In the genomic region with DNA sequence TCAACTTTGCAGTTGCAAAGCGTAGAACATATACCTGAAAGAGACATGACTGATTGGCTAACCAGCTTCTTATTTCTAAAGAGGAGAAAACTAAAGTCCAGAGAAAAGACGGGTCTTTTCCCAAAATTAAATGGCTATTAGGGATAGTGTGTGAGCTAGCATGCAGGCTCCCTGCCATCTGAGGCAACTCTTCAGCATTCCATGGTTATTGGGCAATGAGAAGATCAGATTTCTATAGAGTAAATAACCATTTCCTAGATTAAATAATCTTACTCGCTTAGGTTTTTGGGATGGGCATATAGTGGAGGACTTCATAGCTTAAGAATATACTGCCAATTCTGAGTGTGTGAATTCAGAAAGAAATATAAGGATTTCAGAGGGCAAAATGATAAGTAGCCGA, we compare ENCODE assay signal across 20 cellular contexts.
DNase-seq lines count a peak whose midpoint lies in the region; ATAC-seq and TF ChIP-seq lines count a peak whose summit lies in the region.
"Had no signal": no experiment of that assay in that cellular context is flagged by ENCODE, and none has a peak within 500 bp of the region (broad histone marks: within the 10 kb centered on the region; RNA-seq: fewer than 3 reads in every experiment).

No MANE protein-coding gene starts in this region.

- H3K4me1 ChIP-seq in CD4-positive, alpha-beta memory T cell (ENCODE audit: insufficient read depth, low read length): peaks cover 37% of the 10 kb centered on the region
- H3K4me1 ChIP-seq in IMR-90 (ENCODE audit: control insufficient read depth, insufficient read depth, low read length): peaks cover 30% of the 10 kb centered on the region
- peaks cover 79% of the 10 kb centered on the region for H3K4me1 ChIP-seq in body of pancreas
- H3K4me1 ChIP-seq in mesendoderm (ENCODE audit: control insufficient read depth, low read depth, low read length): peaks cover 8% of the 10 kb centered on the region
- H3K4me1 ChIP-seq: BLaER1, parathyroid adenoma, uterus had no signal

- peaks cover 34 to 78% (median 52%) of the 10 kb centered on the region in 4 donors for H3K4me1 Mint-ChIP-seq in CD4-positive, alpha-beta memory T cell
- peaks cover 60% of the 10 kb centered on the region for H3K4me1 Mint-ChIP-seq in activated CD4-positive, alpha-beta memory T cell treated with anti-CD3 and anti-CD28 coated beads, Interleukin-2, amount 10 ng/mL, durations not matched to agents 7 days and 5 days

- CTCF ChIA-PET in CD4-positive, alpha-beta memory T cell (lab: Charles Lee; ENCODE audit: partially characterized antibody): interaction anchor here (1.1 kb wide), 1 partner anchor 11 kb away, joined by 4 read pairs; no protein-coding TSS in a partner anchor
- CTCF ChIA-PET in IMR-90 (lab: Yijun Ruan, JAX): no interaction called here
- CTCF ChIA-PET in activated CD4-positive, alpha-beta memory T cell treated with anti-CD3 and anti-CD28 coated beads, Interleukin-2, amount 10 ng/mL, durations not matched to agents 7 days and 5 days (lab: Charles Lee): interaction anchor here (1.0 to 2.9 kb wide), 3 partner anchors 11 to 152 kb away, joined by 3 to 10 read pairs (median 3); no protein-coding TSS in a partner anchor

- WGBS in IMR-90 (ENCODE audit: extremely low coverage in 2 of 2, insufficient read length in 1 of 2), 2 experiments: 100% methylated on average over 1 of the region's 4 CpGs; no CpG with 5 or more reads in 1 of the 2 experiments
- WGBS in body of pancreas, 2 donors: 75 to 76% methylated on average over 4 of the region's 4 CpGs
- WGBS in mesendoderm (ENCODE audit: extremely low coverage, insufficient coverage, low lambda C conversion rate): no CpG with 5 or more reads among the region's 4 CpGs

- H3K4me2 ChIP-seq in IMR-90 (ENCODE audit: low read depth, low read length): peak overlapping the region; percentile 48; the same call in 1 of the 2 replicates
- no peak overlapping the region for H3K4me2 ChIP-seq in mesendoderm (ENCODE audit: low read length)
- H3K4me2 ChIP-seq: BLaER1 had no signal

- peak overlapping the region; percentile 88 for H2AK5ac ChIP-seq in IMR-90 (ENCODE audit: low read depth, low read length)
- H2AK5ac ChIP-seq in mesendoderm (ENCODE audit: low read length): no peak overlapping the region

- H2BK120ac ChIP-seq in IMR-90 (ENCODE audit: low read depth, low read length) (peak overlapping the region; percentile 80), mesendoderm (ENCODE audit: low read depth, low read length) (no peak overlapping the region)

- H4K8ac ChIP-seq in IMR-90 (ENCODE audit: low read depth in 2 of 2, low read length in 2 of 2) (peak overlapping the region; percentile 33 to 80; a peak in 1 of 4 replicates), mesendoderm (ENCODE audit: low read depth, low read length) (no peak overlapping the region)

- H3K4me3 ChIP-seq in CD4-positive, alpha-beta memory T cell (ENCODE audit: low read length in 2 of 2): no peak overlapping the region
- H3K4me3 ChIP-seq in IMR-90 (ENCODE audit: insufficient read depth, low read depth, low read length) (no peak overlapping the region), body of pancreas (no peak overlapping the region), mesendoderm (ENCODE audit: low read length) (no peak overlapping the region)
- H3K4me3 ChIP-seq: BLaER1, dorsolateral prefrontal cortex, heart left ventricle, uterus had no signal

- H3K9ac ChIP-seq in IMR-90 (ENCODE audit: low read depth, low read length) (no peak overlapping the region), mesendoderm (ENCODE audit: low read length) (no peak overlapping the region)
- H3K9ac ChIP-seq: BLaER1, parathyroid adenoma had no signal

- H2BK15ac ChIP-seq in IMR-90 (ENCODE audit: low read depth, low read length) (peak overlapping the region; percentile 97; the same call in 1 of the 3 replicates), mesendoderm (replicated peaks; ENCODE audit: low read depth) (no peak overlapping the region)

- H3K79me1 ChIP-seq in IMR-90 (ENCODE audit: low read depth in 1 of 2, low read length in 2 of 2) (peaks cover 8 to 37% of the 10 kb centered on the region in 2 experiments; a peak in 2 of 4 replicates), mesendoderm (ENCODE audit: low read length) (no peaks in the 10 kb centered on the region)

- no peaks in the 10 kb centered on the region for H3K27me3 Mint-ChIP-seq in CD4-positive, alpha-beta memory T cell
- peaks cover 9% of the 10 kb centered on the region for H3K27me3 Mint-ChIP-seq in activated CD4-positive, alpha-beta memory T cell treated with anti-CD3 and anti-CD28 coated beads, Interleukin-2, amount 10 ng/mL, durations not matched to agents 7 days and 5 days
- H3K27me3 Mint-ChIP-seq: activated naive CD4-positive, alpha-beta T cell treated with anti-CD3 and anti-CD28 coated beads, Interleukin-2, amount 50 U/mL, for 24 hours had no signal

- H3K9me3 Mint-ChIP-seq in CD4-positive, alpha-beta memory T cell: no peaks in the 10 kb centered on the region
- H3K9me3 Mint-ChIP-seq in activated CD4-positive, alpha-beta memory T cell treated with anti-CD3 and anti-CD28 coated beads, Interleukin-2, amount 10 ng/mL, durations not matched to agents 7 days and 5 days: no peaks in the 10 kb centered on the region
- H3K9me3 Mint-ChIP-seq: activated naive CD4-positive, alpha-beta T cell treated with anti-CD3 and anti-CD28 coated beads, Interleukin-2, amount 50 U/mL, for 24 hours; activated T-cell treated with anti-CD3 and anti-CD28 coated beads, Interleukin-2, amount 50 U/mL, for 4 hours; immature natural killer cell had no signal

- no peaks in the 10 kb centered on the region for H3K79me2 ChIP-seq in mesendoderm (ENCODE audit: control insufficient read depth, insufficient read depth, low read length)
- H3K79me2 ChIP-seq: parathyroid adenoma had no signal

- H4K20me1 ChIP-seq in IMR-90 (ENCODE audit: insufficient read depth, low read length): no peaks in the 10 kb centered on the region
- H4K20me1 ChIP-seq: BLaER1 had no signal

- dilution Hi-C loops in IMR-90 (cut with HindIII; ENCODE audit: low sequenced_read_pairs, unreplicated experiment): no loop called here

- H3K23ac ChIP-seq in IMR-90 (ENCODE audit: low read depth, low read length) (no peak overlapping the region; the same call in 1 of the 2 replicates), mesendoderm (ENCODE audit: low read length) (no peak overlapping the region)

- DNase-seq in CD4-positive, alpha-beta memory T cell: no peak
- DNase-seq in IMR-90: peak; percentile 83
- DNase-seq in body of pancreas: no peak
- no peak for DNase-seq in mesendoderm
- DNase-seq in NCI-H128 (lab: John Stamatoyannopoulos, UW; ENCODE audit: unreplicated experiment): no peak
- DNase-seq in activated CD4-positive, alpha-beta memory T cell treated with anti-CD3 and anti-CD28 coated beads, Interleukin-2, amount 10 ng/mL, durations not matched to agents 7 days and 5 days: no peak
- DNase-seq in NCI-H1417 (lab: John Stamatoyannopoulos, UW): no peak
- DNase-seq: activated CD4-positive, alpha-beta T cell treated with anti-CD3 and anti-CD28 coated beads, Interleukin-2, amount 50 U/mL, for 48 hours; activated T-cell treated with anti-CD3 and anti-CD28 coated beads, Interleukin-2, amount 50 U/mL, for 4 hours; DMS153; dorsolateral prefrontal cortex; heart left ventricle; immature natural killer cell; NCI-H1694 treated with DMSO at 0.1 percent for 48 hours; NCI-H446 treated with DMSO at 0.1 percent for 48 hours; uterus had no signal

- TF ChIP-seq RAD21 in IMR-90 (IDR thresholded peaks at IDR 0.05; ENCODE audit: low read length): no peak

- no peak for TF ChIP-seq POLR2A in IMR-90 (IDR thresholded peaks at IDR 0.05; ENCODE audit: low read depth, low read length)
- TF ChIP-seq POLR2A in body of pancreas (IDR thresholded peaks at IDR 0.05): no peak

- H2BK20ac ChIP-seq in IMR-90 (ENCODE audit: low read depth, low read length): peak overlapping the region; percentile 80

- no peak overlapping the region for H2AK9ac ChIP-seq in IMR-90 (replicated peaks; ENCODE audit: low read depth, low read length, poor library complexity)

- H3K36me3 ChIP-seq in CD4-positive, alpha-beta memory T cell (ENCODE audit: insufficient read depth, low read length): no peaks in the 10 kb centered on the region
- H3K36me3 ChIP-seq in IMR-90 (ENCODE audit: control insufficient read depth, insufficient read depth, low read length) (no peaks in the 10 kb centered on the region), body of pancreas (replicated peaks in 1 of 2; ENCODE audit: insufficient read depth in 1 of 2, low read depth in 2 of 2) (no peaks in the 10 kb centered on the region), mesendoderm (ENCODE audit: control insufficient read depth, insufficient read depth, low read length) (no peaks in the 10 kb centered on the region)
- H3K36me3 ChIP-seq: BLaER1, heart left ventricle, uterus had no signal

- H3K4me3 Mint-ChIP-seq in CD4-positive, alpha-beta memory T cell: no peak overlapping the region
- H3K4me3 Mint-ChIP-seq in activated CD4-positive, alpha-beta memory T cell treated with anti-CD3 and anti-CD28 coated beads, Interleukin-2, amount 10 ng/mL, durations not matched to agents 7 days and 5 days: no peak overlapping the region
- H3K4me3 Mint-ChIP-seq: activated naive CD4-positive, alpha-beta T cell treated with anti-CD3 and anti-CD28 coated beads, Interleukin-2, amount 50 U/mL, for 24 hours; activated T-cell treated with anti-CD3 and anti-CD28 coated beads, Interleukin-2, amount 50 U/mL, for 4 hours; immature natural killer cell had no signal

- H3K4ac ChIP-seq in IMR-90 (ENCODE audit: low read depth, low read length): peak overlapping the region; percentile 79
- no peak overlapping the region for H3K4ac ChIP-seq in mesendoderm (ENCODE audit: low read depth, low read length)

- H3K27ac ChIP-seq in CD4-positive, alpha-beta memory T cell (ENCODE audit: low read depth, low read length): no peak overlapping the region
- H3K27ac ChIP-seq in IMR-90 (ENCODE audit: insufficient read depth, low read length) (peak overlapping the region; percentile 81), body of pancreas (peak overlapping the region in 3 of 4 donors; percentile 20 to 88 (median 75)), mesendoderm (ENCODE audit: low read depth, low read length) (no peak overlapping the region)
- H3K27ac ChIP-seq: BLaER1, dorsolateral prefrontal cortex, heart left ventricle, parathyroid adenoma, VCaP had no signal

- in situ Hi-C loops in IMR-90 (cut with MboI; ENCODE audit: low sequenced_read_pairs): no loop called here

- H3K27me3 ChIP-seq in CD4-positive, alpha-beta memory T cell (ENCODE audit: insufficient read depth, low read length): no peaks in the 10 kb centered on the region
- H3K27me3 ChIP-seq in IMR-90 (ENCODE audit: control insufficient read depth, insufficient read depth, low read length): no peaks in the 10 kb centered on the region
- no peaks in the 10 kb centered on the region for H3K27me3 ChIP-seq in body of pancreas
- H3K27me3 ChIP-seq in mesendoderm (ENCODE audit: insufficient read depth, low read length, poor library complexity): no peaks in the 10 kb centered on the region
- H3K27me3 ChIP-seq: BLaER1, heart left ventricle, uterus had no signal

- no TSS peak for BruUV-seq in IMR-90 (replicated peaks; lab: Mats Ljungman, UMichigan)

- ATAC-seq in IMR-90 (ENCODE audit: low read depth) (peak; percentile 46), body of pancreas (no peak)
- ATAC-seq: heart left ventricle had no signal

- H3K9me3 ChIP-seq in CD4-positive, alpha-beta memory T cell (ENCODE audit: control insufficient read depth in 1 of 2, low read length in 2 of 2): no peaks in the 10 kb centered on the region
- H3K9me3 ChIP-seq in IMR-90 (ENCODE audit: control insufficient read depth, insufficient read depth, low read length) (no peaks in the 10 kb centered on the region), body of pancreas (no peaks in the 10 kb centered on the region)
- H3K9me3 ChIP-seq: BLaER1, heart left ventricle, uterus had no signal

- H3K9me1 ChIP-seq in IMR-90 (ENCODE audit: insufficient read depth, low read length): peaks cover 24% of the 10 kb centered on the region

- peak overlapping the region; percentile 91 for H4K91ac ChIP-seq in IMR-90 (ENCODE audit: insufficient read depth, low read depth, low read length)

- no peak overlapping the region for H3K56ac ChIP-seq in IMR-90 (ENCODE audit: extremely low read depth, insufficient read depth, low read length)
- H3K56ac ChIP-seq in mesendoderm (ENCODE audit: low read length): no peak overlapping the region

- H3K18ac ChIP-seq in IMR-90 (ENCODE audit: low read depth, low read length) (peak overlapping the region; percentile 69; the same call in 1 of the 2 replicates), mesendoderm (ENCODE audit: low read length) (peak overlapping the region; percentile 51)

- TF ChIP-seq CTCF in IMR-90 (conservative IDR thresholded peaks at IDR 0.05; ENCODE audit: low read depth, low read length): no peak
- no peak for TF ChIP-seq CTCF in body of pancreas (IDR thresholded peaks at IDR 0.05)

- H3K36me3 Mint-ChIP-seq in CD4-positive, alpha-beta memory T cell: peaks cover 0 to 3% of the 10 kb centered on the region in 2 donors
- H3K36me3 Mint-ChIP-seq in activated CD4-positive, alpha-beta memory T cell treated with anti-CD3 and anti-CD28 coated beads, Interleukin-2, amount 10 ng/mL, durations not matched to agents 7 days and 5 days (ENCODE audit: low read depth): peaks cover 5% of the 10 kb centered on the region
- H3K36me3 Mint-ChIP-seq: activated naive CD4-positive, alpha-beta T cell treated with anti-CD3 and anti-CD28 coated beads, Interleukin-2, amount 50 U/mL, for 24 hours; immature natural killer cell had no signal

- no peak overlapping the region; the same call in none of the 2 replicates for H3K14ac ChIP-seq in IMR-90 (replicated peaks; ENCODE audit: low read depth, low read length)

- peak overlapping the region; percentile 67 for H2BK5ac ChIP-seq in IMR-90 (ENCODE audit: low read depth, low read length, poor library complexity, severe bottlenecking)
- H2BK5ac ChIP-seq in mesendoderm (ENCODE audit: low read length): no peak overlapping the region

- peak overlapping the region in 4 of 7 donors; percentile 64 to 86 (median 78) for H3K27ac Mint-ChIP-seq in CD4-positive, alpha-beta memory T cell
- H3K27ac Mint-ChIP-seq in activated CD4-positive, alpha-beta memory T cell treated with anti-CD3 and anti-CD28 coated beads, Interleukin-2, amount 10 ng/mL, durations not matched to agents 7 days and 5 days: no peak overlapping the region

- intact Hi-C loops in CD4-positive, alpha-beta memory T cell (cut with micrococcal nuclease): no loop called here
- intact Hi-C loops in IMR-90 (cut with micrococcal nuclease): loop anchor here (5.0 kb wide), 2 partner anchors 71 to 131 kb away; no protein-coding TSS in a partner anchor
- intact Hi-C loops in body of pancreas (cut with DNase I): no loop called here

- H4K5ac ChIP-seq in IMR-90 (ENCODE audit: low read depth, low read length) (peak overlapping the region; percentile 55), mesendoderm (ENCODE audit: low read length) (no peak overlapping the region)

- no peak overlapping the region for H2AFZ ChIP-seq in IMR-90 (replicated peaks; ENCODE audit: low read length, poor library complexity)
- H2AFZ ChIP-seq: parathyroid adenoma had no signal

- POLR2A ChIA-PET in CD4-positive, alpha-beta memory T cell (lab: Charles Lee; ENCODE audit: partially characterized antibody): interaction anchor here (0.5 to 3.7 kb wide), 6 partner anchors 9 to 129 kb away, joined by 3 to 25 read pairs (median 4); a partner anchor contains a TSS
- POLR2A ChIA-PET in IMR-90 (lab: Charles Lee; ENCODE audit: unreplicated experiment): interaction anchor here (1.0 kb wide), 1 partner anchor 127 kb away, joined by 4 read pairs; a partner anchor contains a TSS
- POLR2A ChIA-PET in activated CD4-positive, alpha-beta memory T cell treated with anti-CD3 and anti-CD28 coated beads, Interleukin-2, amount 10 ng/mL, durations not matched to agents 7 days and 5 days (lab: Charles Lee): interaction anchor here (1.0 to 4.3 kb wide), 6 partner anchors 19 to 128 kb away, joined by 3 to 27 read pairs (median 10); a partner anchor contains a TSS

Comparison
In these comparisons a context has a peak if more than half of its experiments do, and no peak if none do; other contexts are left out.
1. H3K27ac ChIP-seq: peak in IMR-90 (single experiment) and body of pancreas (3 of 4); none in CD4-positive, alpha-beta memory T cell (single experiment) and mesendoderm (single experiment).